8 cellular contexts compared by ENCODE assay signal in genomic region chr22:37428649-37429586, GRCh38. TPM values are rescaled to one million over a fixed set of nuclear protein-coding genes. Genes with fewer than 3 reads are reported as not detected.
DNase-seq lines count a peak whose midpoint lies in the region; ATAC-seq and TF ChIP-seq lines count a peak whose summit lies in the region.

No MANE protein-coding gene starts in this region.

- H4K20me1 ChIP-seq in OCI-LY7 (ENCODE audit: insufficient read depth, low read length), result no peaks in the 10 kb centered on the region

- intact Hi-C loops in OCI-LY7 (cut with micrococcal nuclease; ENCODE audit: unreplicated experiment), result loop anchor here (1.0 kb wide), 2 partner anchors 112 to 162 kb away; no protein-coding TSS in a partner anchor

- no peak overlapping the region for H2AFZ ChIP-seq in OCI-LY7 (ENCODE audit: low read length)

- no peaks in the 10 kb centered on the region for H3K79me2 ChIP-seq in OCI-LY7 (ENCODE audit: insufficient read depth, low read depth, low read length)

- no peak overlapping the region for H3K4me2 ChIP-seq in OCI-LY7 (ENCODE audit: low read length)

- DNase-seq in SIG-M5 treated with dmso at 0.1 percent for 504 hours (lab: John Stamatoyannopoulos, UW; ENCODE audit: unreplicated experiment) (peak; percentile 17), SIG-M5 (lab: John Stamatoyannopoulos, UW) (no peak), OCI-LY7 (ENCODE audit: low spot score) (peak; percentile 75), activated T-helper 1 cell treated with Interleukin-2 at 50 U/mL for 16 hours (ENCODE audit: low read depth) (peak; percentile 17), germinal center (ENCODE audit: low spot score) (peak; percentile 78), NCI-H146 (lab: John Stamatoyannopoulos, UW) (no peak)
- DNase-seq in stimulated activated CD4-positive, alpha-beta T cell treated with anti-CD3 and anti-CD28 coated beads, Interleukin-12 subunit alpha, Interleukin-12 subunit beta, amount 100 ng/mL, for 48 hours (ENCODE audit: low read depth in 2 of 3, low spot score in 1 of 3), result peak in 2 of 3 donors; percentile 42 to 43

- H3K4me1 ChIP-seq in OCI-LY7 (ENCODE audit: insufficient read depth, low read length, poor library complexity, severe bottlenecking), result no peaks in the 10 kb centered on the region

- no TSS peak for BruUV-seq in OCI-LY7 (replicated peaks; lab: Mats Ljungman, UMichigan)

- CTCF ChIA-PET in OCI-LY7 (lab: Charles Lee; ENCODE audit: unreplicated experiment), result interaction anchor here (1.1 to 1.2 kb wide), 2 partner anchors 29 to 111 kb away, joined by 3 to 4 read pairs; no protein-coding TSS in a partner anchor

- ATAC-seq in GM18873 (IDR thresholded peaks at IDR 0.05; ENCODE audit: low FRiP score, unreplicated experiment), result no peak

- POLR2A ChIA-PET in OCI-LY7 (lab: Charles Lee), result no interaction called here

- no peaks in the 10 kb centered on the region for H3K9me2 ChIP-seq in OCI-LY7 (ENCODE audit: insufficient read depth, low read length)

- H3K36me3 ChIP-seq in OCI-LY7 (ENCODE audit: insufficient read depth, low read length), result no peaks in the 10 kb centered on the region

- no peak overlapping the region for H3K27ac ChIP-seq in OCI-LY7 (ENCODE audit: low read depth, low read length, poor library complexity, severe bottlenecking)

- H3K9me3 ChIP-seq in OCI-LY7 (ENCODE audit: low read length), result no peaks in the 10 kb centered on the region

- no peak overlapping the region for H3K4me3 ChIP-seq in OCI-LY7 (ENCODE audit: low read depth, low read length, poor library complexity, severe bottlenecking)

- peak; percentile 95 for TF ChIP-seq CTCF in OCI-LY7 (conservative IDR thresholded peaks at IDR 0.05; ENCODE audit: low read length)

RNA-seq across cellular contexts. Expression of gene ELFN2, which starts 1.6 kb away (rescaled TPM):
- 0.63 and 0.82 TPM in 2 replicates for total RNA-seq in OCI-LY7 (2014; rRNA removed; shearing (Covaris generic))
- total RNA-seq in OCI-LY7 (2022), result 0.83 and 1.8 TPM in 2 replicates

RNA-seq across cellular contexts. Expression of gene MFNG, which starts 57.3 kb away (rescaled TPM):
- total RNA-seq in OCI-LY7 (2014; rRNA removed; shearing (Covaris generic)), result 174 and 225 TPM in 2 replicates
- total RNA-seq in OCI-LY7 (2022), result 215 and 235 TPM in 2 replicates

Comparison
In these comparisons a context has a peak if more than half of its experiments do, and no peak if none do; other contexts are left out.
1. DNase-seq: peak in SIG-M5 treated with dmso at 0.1 percent for 504 hours (single experiment), OCI-LY7 (single experiment), activated T-helper 1 cell treated with Interleukin-2 at 50 U/mL for 16 hours (single experiment), germinal center (single experiment) and stimulated activated CD4-positive, alpha-beta T cell treated with anti-CD3 and anti-CD28 coated beads, Interleukin-12 subunit alpha, Interleukin-12 subunit beta, amount 100 ng/mL, for 48 hours (2 of 3); none in SIG-M5 (single experiment) and NCI-H146 (single experiment).